1 cellular context compared by ENCODE assay signal in the genomic region with DNA sequence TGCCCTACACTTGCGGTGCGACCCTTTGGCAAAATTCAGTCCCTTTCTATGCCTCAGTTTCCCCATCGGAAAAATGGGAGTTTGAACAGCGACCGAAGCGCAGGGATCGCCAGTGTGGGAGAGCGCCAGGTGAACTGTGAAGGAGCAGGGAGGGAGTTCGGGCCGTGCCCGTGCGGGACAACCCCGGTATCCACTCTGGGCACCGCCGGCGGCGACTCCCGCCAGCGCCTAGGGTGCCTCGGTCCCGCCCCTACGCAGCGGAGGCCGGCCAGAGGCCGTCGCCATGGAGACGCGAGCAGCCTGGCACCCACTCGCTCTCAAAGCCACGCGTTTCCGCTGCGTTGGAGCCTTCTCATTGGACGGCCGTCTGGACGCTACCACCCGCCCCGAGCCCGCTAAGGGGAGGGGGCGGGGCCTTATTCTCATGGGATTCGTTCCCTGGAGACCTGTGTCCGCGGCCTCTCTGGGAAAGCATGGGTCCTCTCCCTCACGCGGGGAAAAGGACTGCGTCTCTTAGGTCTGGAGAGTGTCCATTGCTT.
A peak's percentile ranks its signal among the peaks of the same experiment; 100 is the strongest.
TF ChIP-seq lines count a peak whose summit lies in the region.

No MANE protein-coding gene starts in this region.

TF ChIP-seq in endothelial cell of umbilical vein, 7 proteins besides CTCF, POLR2A, EP300 and RAD21:
- no peak for TF ChIP-seq MYC (IDR thresholded peaks at IDR 0.05; ENCODE audit: low read depth, low read length)
- peak; percentile 72 for TF ChIP-seq POLR2AphosphoS5 (IDR thresholded peaks at IDR 0.05; ENCODE audit: insufficient read depth, low read depth, low read length)
- no peak for TF ChIP-seq FOS (IDR thresholded peaks at IDR 0.05; ENCODE audit: borderline replicate concordance, insufficient read depth, low read length)
- TF ChIP-seq, protein P1, sequence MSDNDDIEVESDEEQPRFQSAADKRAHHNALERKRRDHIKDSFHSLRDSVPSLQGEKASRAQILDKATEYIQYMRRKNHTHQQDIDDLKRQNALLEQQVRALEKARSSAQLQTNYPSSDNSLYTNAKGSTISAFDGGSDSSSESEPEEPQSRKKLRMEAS (IDR thresholded peaks at IDR 0.05; ENCODE audit: insufficient read depth, insufficient read length) = no peak
